In genomic region chr18:12296457-12296856, GRCh38 we compare ENCODE assay signal across 33 cellular contexts. TPM values are rescaled to one million over a fixed set of nuclear protein-coding genes. Genes with fewer than 3 reads are reported as not detected.
DNase-seq lines count a peak whose midpoint lies in the region; ATAC-seq and TF ChIP-seq lines count a peak whose summit lies in the region.
"Had no signal": no experiment of that assay in that cellular context is flagged by ENCODE, and none has a peak within 500 bp of the region (broad histone marks: within the 10 kb centered on the region; RNA-seq: fewer than 3 reads in every experiment).

No MANE protein-coding gene starts in this region.

- 0 out of 2 replicates have a peak overlapping the region, but pooled peaks have one; percentile 31 for H3K9ac ChIP-seq in SK-N-SH
- H3K9ac ChIP-seq: BLaER1 treated with 17β-estradiol and CSF1 and Interleukin-3, amounts not matched to agents 10 nM and 100 nM had no signal

- H3K27ac ChIP-seq in SK-N-SH (ENCODE audit: low read depth in 2 of 2, low read length in 1 of 2) (peak overlapping the region in 1 of 2 experiments; percentile 46; a peak in 2 of 4 replicates), upper lobe of right lung (no peak overlapping the region)
- H3K27ac ChIP-seq: BLaER1 treated with 17β-estradiol and CSF1 and Interleukin-3, amounts not matched to agents 10 nM and 100 nM; heart right ventricle; right atrium auricular region; VCaP had no signal

- in situ Hi-C loops in ACHN (cut with HindIII; ENCODE audit: low pct_ligation_motif_present, low pct_unique_long_range_greater_than_20kb, low sequenced_read_pairs): no loop called here

- no peaks in the 10 kb centered on the region for H3K36me3 Mint-ChIP-seq in glutamatergic neuron (ENCODE audit: unreplicated experiment)
- H3K36me3 Mint-ChIP-seq: mesothelial cell of epicardium had no signal

- H3F3A ChIP-seq in SK-N-SH (replicated peaks; ENCODE audit: insufficient read depth): peaks cover 4% of the 10 kb centered on the region

- H2AFZ ChIP-seq in SK-N-SH (ENCODE audit: low read depth): no peak overlapping the region

- H3K27me3 ChIP-seq in SK-N-SH (ENCODE audit: insufficient read depth) (no peaks in the 10 kb centered on the region; the same call in 1 of the 2 replicates), upper lobe of right lung (no peaks in the 10 kb centered on the region)
- H3K27me3 ChIP-seq: BLaER1 treated with 17β-estradiol and CSF1 and Interleukin-3, amounts not matched to agents 10 nM and 100 nM; heart right ventricle; right atrium auricular region had no signal

- no peaks in the 10 kb centered on the region for H3K9me2 ChIP-seq in SK-N-SH

- TF ChIP-seq CTCF in SK-N-SH (IDR thresholded peaks at IDR 0.05) (no peak), foreskin fibroblast (IDR thresholded peaks at IDR 0.05; ENCODE audit: low read depth, low read length) (no peak), upper lobe of right lung (IDR thresholded peaks at IDR 0.05) (no peak), glutamatergic neuron (IDR thresholded peaks at IDR 0.05; ENCODE audit: partially characterized antibody, unreplicated experiment) (no peak)

- no peaks in the 10 kb centered on the region for H3K36me3 ChIP-seq in SK-N-SH (replicated peaks in 1 of 2; ENCODE audit: control insufficient read depth in 1 of 2, insufficient read depth in 2 of 2, low read length in 1 of 2)
- H3K36me3 ChIP-seq in upper lobe of right lung: no peaks in the 10 kb centered on the region
- H3K36me3 ChIP-seq: BLaER1 treated with 17β-estradiol and CSF1 and Interleukin-3, amounts not matched to agents 10 nM and 100 nM; heart right ventricle; right atrium auricular region had no signal

- H3K9me3 ChIP-seq in SK-N-SH (no peaks in the 10 kb centered on the region), upper lobe of right lung (no peaks in the 10 kb centered on the region)
- H3K9me3 ChIP-seq: right atrium auricular region had no signal

- DNase-seq in HCEC 1CT: peak; percentile 36
- DNase-seq in SK-N-SH: no peak
- DNase-seq in foreskin fibroblast: peak; percentile 40 to 45
- DNase-seq in upper lobe of right lung: peak; percentile 39
- DNase-seq in stimulated activated CD4-positive, alpha-beta T cell treated with anti-CD3 and anti-CD28 coated beads, Interleukin-15, amount 100 ng/mL, for 24 hours: no peak
- no peak for DNase-seq in glutamatergic neuron
- DNase-seq in ACHN: no peak
- DNase-seq: activated CD8-positive, alpha-beta memory T cell treated with anti-CD3 and anti-CD28 coated beads, Interleukin-2, amount 50 U/mL, for 48 hours; activated naive CD4-positive, alpha-beta T cell treated with anti-CD3 and anti-CD28 coated beads, Interleukin-2, amount 50 U/mL, for 16 hours; amniotic stem cell; DMS153; H9; heart right ventricle; kidney; NCI-H1105 treated with DMSO at 0.1 percent for 48 hours; NCI-H2081; NCI-H69; SHP77 treated with DMSO at 0.1 percent for 48 hours; stimulated activated CD4-positive, alpha-beta T cell treated with anti-CD3 and anti-CD28 coated beads, Interleukin-2, amount 100 ng/mL, for 48 hours; stimulated activated naive CD8-positive, alpha-beta T cell treated with anti-CD3 and anti-CD28 coated beads, Interleukin-15, amount 100 ng/mL, for 72 hours; SW 1271; T1000 had no signal

- 17% methylated on average over 1 of the region's 1 CpG for WGBS in SK-N-SH (ENCODE audit: low lambda C conversion rate)

- intact Hi-C loops in upper lobe of right lung (cut with DNase I): no loop called here

- no peak overlapping the region for H3K4me3 Mint-ChIP-seq in glutamatergic neuron (ENCODE audit: unreplicated experiment)
- H3K4me3 Mint-ChIP-seq: activated CD4-positive, alpha-beta T cell treated with anti-CD3 and anti-CD28 coated beads for 36 hours; activated CD8-positive, alpha-beta T cell treated with anti-CD3 and anti-CD28 coated beads for 36 hours; activated T-helper 1 cell treated with anti-CD3 and anti-CD28 coated beads, Interleukin-12 subunit alpha, Interleukin-12 subunit beta, Interleukin-2, Interleukin-4 antibody, amounts not matched to agents 30 ng/mL and 10 ng/mL and 1 ng/mL, durations not matched to agents 14 hours and 24 hours and 36 hours; H9; mesothelial cell of epicardium; stimulated activated naive CD8-positive, alpha-beta T cell treated with anti-CD3 and anti-CD28 coated beads, Interleukin-15, amount 100 ng/mL, for 72 hours had no signal

- CTCF ChIA-PET in SK-N-SH (lab: Yijun Ruan, JAX): interaction anchor here (1.1 kb wide), 1 partner anchor 32 kb away, joined by 4 read pairs; no protein-coding TSS in a partner anchor

- ATAC-seq in upper lobe of right lung: no peak

- POLR2A ChIA-PET in SK-N-SH (lab: Yijun Ruan, JAX): interaction anchor here (0.5 kb wide), 1 partner anchor 79 kb away, joined by 5 read pairs; no protein-coding TSS in a partner anchor

- H3K4me1 ChIP-seq in SK-N-SH (ENCODE audit: control insufficient read depth in 1 of 2, insufficient read depth in 2 of 2, low read depth in 1 of 2, low read length in 1 of 2) (no peaks in the 10 kb centered on the region; a peak in 1 of 4 replicates), upper lobe of right lung (no peaks in the 10 kb centered on the region)
- H3K4me1 ChIP-seq: heart right ventricle, right atrium auricular region had no signal

- no peaks in the 10 kb centered on the region for H4K20me1 ChIP-seq in SK-N-SH (ENCODE audit: insufficient read depth)
- H4K20me1 ChIP-seq: BLaER1 treated with 17β-estradiol and CSF1 and Interleukin-3, amounts not matched to agents 10 nM and 100 nM had no signal

- H3K4me1 Mint-ChIP-seq in glutamatergic neuron (ENCODE audit: low read depth, unreplicated experiment): peaks cover 3% of the 10 kb centered on the region
- H3K4me1 Mint-ChIP-seq: activated CD4-positive, alpha-beta T cell treated with anti-CD3 and anti-CD28 coated beads for 36 hours; H9; stimulated activated naive CD8-positive, alpha-beta T cell treated with anti-CD3 and anti-CD28 coated beads, Interleukin-15, amount 100 ng/mL, for 72 hours had no signal

- no peak for TF ChIP-seq RAD21 in SK-N-SH (IDR thresholded peaks at IDR 0.05; ENCODE audit: low read length)

- no peaks in the 10 kb centered on the region for H3K79me2 ChIP-seq in SK-N-SH (ENCODE audit: insufficient read depth)

- H3K27me3 Mint-ChIP-seq in glutamatergic neuron (ENCODE audit: unreplicated experiment): peaks cover 3% of the 10 kb centered on the region

- H3K9me3 Mint-ChIP-seq in glutamatergic neuron (ENCODE audit: unreplicated experiment): no peaks in the 10 kb centered on the region
- H3K9me3 Mint-ChIP-seq: activated CD8-positive, alpha-beta T cell treated with anti-CD3 and anti-CD28 coated beads for 36 hours; activated T-helper 1 cell treated with anti-CD3 and anti-CD28 coated beads, Interleukin-12 subunit alpha, Interleukin-12 subunit beta, Interleukin-2, Interleukin-4 antibody, amounts not matched to agents 30 ng/mL and 10 ng/mL and 1 ng/mL, durations not matched to agents 14 hours and 24 hours and 36 hours; stimulated activated naive CD8-positive, alpha-beta T cell treated with anti-CD3 and anti-CD28 coated beads, Interleukin-15, amount 100 ng/mL, for 72 hours had no signal

- H3K4me2 ChIP-seq in SK-N-SH: peak overlapping the region; percentile 7; the same call in 1 of the 2 replicates
- H3K4me2 ChIP-seq: BLaER1 treated with 17β-estradiol and CSF1 and Interleukin-3, amounts not matched to agents 10 nM and 100 nM had no signal

- no peak overlapping the region for H3K27ac Mint-ChIP-seq in glutamatergic neuron (ENCODE audit: unreplicated experiment)
- H3K27ac Mint-ChIP-seq: activated CD4-positive, alpha-beta T cell treated with anti-CD3 and anti-CD28 coated beads for 36 hours; activated CD8-positive, alpha-beta T cell treated with anti-CD3 and anti-CD28 coated beads for 36 hours; activated T-helper 1 cell treated with anti-CD3 and anti-CD28 coated beads, Interleukin-12 subunit alpha, Interleukin-12 subunit beta, Interleukin-2, Interleukin-4 antibody, amounts not matched to agents 30 ng/mL and 10 ng/mL and 1 ng/mL, durations not matched to agents 14 hours and 24 hours and 36 hours; H9; mesothelial cell of epicardium; stimulated activated naive CD8-positive, alpha-beta T cell treated with anti-CD3 and anti-CD28 coated beads, Interleukin-15, amount 100 ng/mL, for 72 hours had no signal

- no peak for TF ChIP-seq EP300 in SK-N-SH (IDR thresholded peaks at IDR 0.05; ENCODE audit: borderline replicate concordance in 1 of 2, low read depth in 1 of 2, low read length in 1 of 2)

- H3K4me3 ChIP-seq in SK-N-SH (ENCODE audit: low read depth in 2 of 2, low read length in 1 of 2) (no peak overlapping the region), foreskin fibroblast (ENCODE audit: low read depth in 1 of 2, low read length in 2 of 2) (no peak overlapping the region), upper lobe of right lung (no peak overlapping the region)
- H3K4me3 ChIP-seq: BLaER1 treated with 17β-estradiol and CSF1 and Interleukin-3, amounts not matched to agents 10 nM and 100 nM; heart right ventricle; right atrium auricular region had no signal

TF ChIP-seq in SK-N-SH, 30 proteins besides CTCF, POLR2A, EP300 and RAD21:
- TF ChIP-seq PBX3 (IDR thresholded peaks at IDR 0.05) (peak; percentile 62), RCOR1 (IDR thresholded peaks at IDR 0.05; ENCODE audit: low read length) (no peak)

RNA-seq across cellular contexts. Expression of gene TUBB6, which starts 11.6 kb away (rescaled TPM):
- polyA plus RNA-seq in SK-N-SH (2012; rRNA removed): 285 and 387 TPM in 2 replicates
- 158 and 241 TPM in 2 replicates for polyA plus RNA-seq in SK-N-SH (2012; cell fraction: cytosol; rRNA removed)
- 318 and 338 TPM in 2 replicates for polyA plus RNA-seq in SK-N-SH (2012; cell fraction: nucleus; rRNA removed)
- total RNA-seq in upper lobe of right lung (110 TPM), glutamatergic neuron (ENCODE audit: unreplicated experiment) (35.6 TPM)

RNA-seq across cellular contexts. Expression of gene CIDEA, which starts 42.3 kb away (rescaled TPM):
- not detected in 2 replicates for polyA plus RNA-seq in SK-N-SH (2012; rRNA removed)
- polyA plus RNA-seq in SK-N-SH (2012; cell fraction: cytosol; rRNA removed): not detected in 2 replicates
- not detected in 2 replicates for polyA plus RNA-seq in SK-N-SH (2012; cell fraction: nucleus; rRNA removed)
- total RNA-seq in upper lobe of right lung (not detected), glutamatergic neuron (ENCODE audit: unreplicated experiment) (not detected)
- total RNA-seq: activated CD4-positive, alpha-beta T cell treated with anti-CD3 and anti-CD28 coated beads for 36 hours; activated CD8-positive, alpha-beta T cell treated with anti-CD3 and anti-CD28 coated beads for 36 hours; activated T-helper 1 cell treated with anti-CD3 and anti-CD28 coated beads, Interleukin-12 subunit alpha, Interleukin-12 subunit beta, Interleukin-2, Interleukin-4 antibody, amounts not matched to agents 30 ng/mL and 10 ng/mL and 1 ng/mL, durations not matched to agents 14 hours and 24 hours and 36 hours; cerebellum; G401; H9; kidney; liver; M059J; mesothelial cell of epicardium had no signal
- polyA plus RNA-seq: liver had no signal

Comparison
In these comparisons a context has a peak if more than half of its experiments do, and no peak if none do; other contexts are left out.
1. DNase-seq: peak in HCEC 1CT (single experiment), foreskin fibroblast (2 of 2) and upper lobe of right lung (single experiment); none in SK-N-SH (single experiment), stimulated activated CD4-positive, alpha-beta T cell treated with anti-CD3 and anti-CD28 coated beads, Interleukin-15, amount 100 ng/mL, for 24 hours (single experiment), glutamatergic neuron (single experiment) and ACHN (single experiment).